25 cellular contexts compared by ENCODE assay signal in genomic region chr7:128309124-128309523, GRCh38. TPM values are rescaled to one million over a fixed set of nuclear protein-coding genes. Genes with fewer than 3 reads are reported as not detected.
DNase-seq lines count a peak whose midpoint lies in the region; ATAC-seq and TF ChIP-seq lines count a peak whose summit lies in the region.
"Had no signal": no experiment of that assay in that cellular context is flagged by ENCODE, and none has a peak within 500 bp of the region (broad histone marks: within the 10 kb centered on the region; RNA-seq: fewer than 3 reads in every experiment).

No MANE protein-coding gene starts in this region.

- no peak for TF ChIP-seq CTCF in endothelial cell (IDR thresholded peaks at IDR 0.05; ENCODE audit: unreplicated experiment)

- H3K36me3 Mint-ChIP-seq in activated CD4-positive, alpha-beta T cell treated with anti-CD3 and anti-CD28 coated beads for 36 hours (ENCODE audit: low read depth) = peaks cover 60% of the 10 kb centered on the region
- H3K36me3 Mint-ChIP-seq in activated naive CD4-positive, alpha-beta T cell treated with anti-CD3 and anti-CD28 coated beads, Interleukin-2, amount 50 U/mL, for 24 hours = peaks cover 28% of the 10 kb centered on the region
- H3K36me3 Mint-ChIP-seq in CD8-positive, alpha-beta memory T cell = peaks cover 14 to 87% (median 46%) of the 10 kb centered on the region in 3 donors
- peaks cover 55% of the 10 kb centered on the region for H3K36me3 Mint-ChIP-seq in endothelial cell (ENCODE audit: low read depth, unreplicated experiment)

- H3K27me3 ChIP-seq in CD8-positive, alpha-beta memory T cell (ENCODE audit: insufficient read depth, low read length, poor library complexity, severe bottlenecking) = no peaks in the 10 kb centered on the region
- H3K27me3 ChIP-seq: BLaER1 treated with 17β-estradiol and CSF1 and Interleukin-3, amounts not matched to agents 10 nM and 100 nM had no signal

- H3K36me3 ChIP-seq in CD8-positive, alpha-beta memory T cell (ENCODE audit: insufficient read depth, low read length) = peaks cover 59% of the 10 kb centered on the region

- no peaks in the 10 kb centered on the region for H3K27me3 Mint-ChIP-seq in activated CD4-positive, alpha-beta T cell treated with anti-CD3 and anti-CD28 coated beads for 36 hours
- no peaks in the 10 kb centered on the region for H3K27me3 Mint-ChIP-seq in activated naive CD4-positive, alpha-beta T cell treated with anti-CD3 and anti-CD28 coated beads, Interleukin-2, amount 50 U/mL, for 24 hours
- no peaks in the 10 kb centered on the region for H3K27me3 Mint-ChIP-seq in CD8-positive, alpha-beta memory T cell
- no peaks in the 10 kb centered on the region for H3K27me3 Mint-ChIP-seq in endothelial cell (ENCODE audit: unreplicated experiment)
- H3K27me3 Mint-ChIP-seq: B cell; CD4-positive, alpha-beta T cell had no signal

- H3K9me3 ChIP-seq in CD8-positive, alpha-beta memory T cell (ENCODE audit: low read length) = no peaks in the 10 kb centered on the region
- H3K9me3 ChIP-seq: A549; BLaER1 treated with 17β-estradiol and CSF1 and Interleukin-3, amounts not matched to agents 10 nM and 100 nM had no signal

- no peak overlapping the region for H3K4me3 Mint-ChIP-seq in activated CD4-positive, alpha-beta T cell treated with anti-CD3 and anti-CD28 coated beads for 36 hours
- no peak overlapping the region for H3K4me3 Mint-ChIP-seq in activated naive CD4-positive, alpha-beta T cell treated with anti-CD3 and anti-CD28 coated beads, Interleukin-2, amount 50 U/mL, for 24 hours
- H3K4me3 Mint-ChIP-seq in CD8-positive, alpha-beta memory T cell = no peak overlapping the region
- peak overlapping the region; percentile 43 for H3K4me3 Mint-ChIP-seq in endothelial cell (ENCODE audit: unreplicated experiment)
- H3K4me3 Mint-ChIP-seq: B cell; CD4-positive, alpha-beta T cell; CD8-positive, alpha-beta T cell had no signal

- no peaks in the 10 kb centered on the region for H3K4me1 Mint-ChIP-seq in activated CD4-positive, alpha-beta T cell treated with anti-CD3 and anti-CD28 coated beads for 36 hours
- H3K4me1 Mint-ChIP-seq in activated naive CD4-positive, alpha-beta T cell treated with anti-CD3 and anti-CD28 coated beads, Interleukin-2, amount 50 U/mL, for 24 hours = no peaks in the 10 kb centered on the region
- no peaks in the 10 kb centered on the region for H3K4me1 Mint-ChIP-seq in CD8-positive, alpha-beta memory T cell
- no peaks in the 10 kb centered on the region for H3K4me1 Mint-ChIP-seq in endothelial cell (ENCODE audit: unreplicated experiment)
- H3K4me1 Mint-ChIP-seq: B cell had no signal

- intact Hi-C loops in activated CD4-positive, alpha-beta T cell treated with anti-CD3 and anti-CD28 coated beads for 36 hours (cut with DNase I, micrococcal nuclease) = loop anchor here in 1 of 2 experiments (5.0 kb wide), 1 partner anchor 77 kb away; no protein-coding TSS in a partner anchor

- H3K9me3 Mint-ChIP-seq in activated CD4-positive, alpha-beta T cell treated with anti-CD3 and anti-CD28 coated beads for 36 hours (ENCODE audit: low read depth) = no peaks in the 10 kb centered on the region
- H3K9me3 Mint-ChIP-seq in activated naive CD4-positive, alpha-beta T cell treated with anti-CD3 and anti-CD28 coated beads, Interleukin-2, amount 50 U/mL, for 24 hours = no peaks in the 10 kb centered on the region
- no peaks in the 10 kb centered on the region for H3K9me3 Mint-ChIP-seq in CD8-positive, alpha-beta memory T cell
- no peaks in the 10 kb centered on the region for H3K9me3 Mint-ChIP-seq in endothelial cell (ENCODE audit: unreplicated experiment)
- H3K9me3 Mint-ChIP-seq: CD4-positive, alpha-beta T cell; CD8-positive, alpha-beta T cell had no signal

- H3K4me1 ChIP-seq in CD8-positive, alpha-beta memory T cell (ENCODE audit: insufficient read depth, low read length) = no peaks in the 10 kb centered on the region
- H3K4me1 ChIP-seq: A549 had no signal

- ATAC-seq in activated CD4-positive, alpha-beta T cell treated with anti-CD3 and anti-CD28 coated beads for 36 hours = no peak
- no peak for ATAC-seq in HG03108 (IDR thresholded peaks at IDR 0.05; ENCODE audit: unreplicated experiment)
- ATAC-seq: A549; CD8-positive, alpha-beta T cell; GM12878 had no signal

- H3K27ac ChIP-seq in CD8-positive, alpha-beta memory T cell (ENCODE audit: low read depth, low read length) = no peak overlapping the region
- H3K27ac ChIP-seq: 22Rv1; A549; BLaER1 treated with 17β-estradiol and CSF1 and Interleukin-3, amounts not matched to agents 10 nM and 100 nM; C4-2B had no signal

- POLR2A ChIA-PET in activated CD4-positive, alpha-beta T cell treated with anti-CD3 and anti-CD28 coated beads for 36 hours (lab: Charles Lee) = no interaction called here
- POLR2A ChIA-PET in CD8-positive, alpha-beta memory T cell (lab: Charles Lee) = no interaction called here

- CTCF ChIA-PET in activated CD4-positive, alpha-beta T cell treated with anti-CD3 and anti-CD28 coated beads for 36 hours (lab: Charles Lee) = no interaction called here
- CTCF ChIA-PET in CD8-positive, alpha-beta memory T cell (lab: Charles Lee) = no interaction called here

- DNase-seq in activated CD4-positive, alpha-beta T cell treated with anti-CD3 and anti-CD28 coated beads for 36 hours = no peak
- DNase-seq in activated CD4-positive, alpha-beta T cell treated with anti-CD3 and anti-CD28 coated beads, Interleukin-2, amount 50 U/mL, for 1 hour = no peak
- DNase-seq in activated naive CD4-positive, alpha-beta T cell (lab: John Stamatoyannopoulos, UW) = no peak
- no peak for DNase-seq in CD8-positive, alpha-beta memory T cell
- DNase-seq in endothelial cell (ENCODE audit: low spot score) = no peak
- DNase-seq: AML-193; CD4-positive, alpha-beta T cell; CD8-positive, alpha-beta T cell; COR-L47; DMS 273 treated with DMSO at 0.1 percent for 48 hours; DMS153; DMS53; DMS79; DND-41; EL; GDM1 had no signal

- H3K27ac Mint-ChIP-seq in activated CD4-positive, alpha-beta T cell treated with anti-CD3 and anti-CD28 coated beads for 36 hours = peak overlapping the region; percentile 20
- H3K27ac Mint-ChIP-seq in activated naive CD4-positive, alpha-beta T cell treated with anti-CD3 and anti-CD28 coated beads, Interleukin-2, amount 50 U/mL, for 24 hours = peak overlapping the region; percentile 18
- peak overlapping the region in 5 of 8 donors; percentile 7 to 48 (median 17) for H3K27ac Mint-ChIP-seq in CD8-positive, alpha-beta memory T cell
- no peak overlapping the region for H3K27ac Mint-ChIP-seq in endothelial cell (ENCODE audit: unreplicated experiment)
- H3K27ac Mint-ChIP-seq: B cell; CD4-positive, alpha-beta T cell had no signal

- no peak overlapping the region for H3K4me3 ChIP-seq in CD8-positive, alpha-beta memory T cell (ENCODE audit: low read length)
- H3K4me3 ChIP-seq: A549; BLaER1 treated with 17β-estradiol and CSF1 and Interleukin-3, amounts not matched to agents 10 nM and 100 nM; GM12878 had no signal

RNA-seq across cellular contexts. Expression of gene RBM28, which starts 34.6 kb away (rescaled TPM):
- total RNA-seq in activated CD4-positive, alpha-beta T cell treated with anti-CD3 and anti-CD28 coated beads for 36 hours = 10 to 100 TPM; 55.0 to 55.2 TPM
- 10 to 100 TPM; 77.7 to 77.8 TPM for total RNA-seq in CD8-positive, alpha-beta memory T cell
- 10.0 TPM for polyA plus RNA-seq in CD8-positive, alpha-beta memory T cell
- 42.8 TPM for total RNA-seq in endothelial cell (ENCODE audit: unreplicated experiment)

RNA-seq across cellular contexts. Expression of gene PRRT4, which starts 52.4 kb away (rescaled TPM):
- under 1 TPM; 0.23 to 0.39 TPM for total RNA-seq in activated CD4-positive, alpha-beta T cell treated with anti-CD3 and anti-CD28 coated beads for 36 hours
- under 1 TPM; 0.22 to 0.35 TPM for total RNA-seq in CD8-positive, alpha-beta memory T cell
- 0.09 TPM for polyA plus RNA-seq in CD8-positive, alpha-beta memory T cell
- 10.8 TPM for total RNA-seq in endothelial cell (ENCODE audit: unreplicated experiment)
- total RNA-seq: Daoy, GM12878 had no signal
- polyA plus RNA-seq: GM12878 had no signal
